Comparison of ENCODE assay signal across 19 cellular contexts in the genomic region with DNA sequence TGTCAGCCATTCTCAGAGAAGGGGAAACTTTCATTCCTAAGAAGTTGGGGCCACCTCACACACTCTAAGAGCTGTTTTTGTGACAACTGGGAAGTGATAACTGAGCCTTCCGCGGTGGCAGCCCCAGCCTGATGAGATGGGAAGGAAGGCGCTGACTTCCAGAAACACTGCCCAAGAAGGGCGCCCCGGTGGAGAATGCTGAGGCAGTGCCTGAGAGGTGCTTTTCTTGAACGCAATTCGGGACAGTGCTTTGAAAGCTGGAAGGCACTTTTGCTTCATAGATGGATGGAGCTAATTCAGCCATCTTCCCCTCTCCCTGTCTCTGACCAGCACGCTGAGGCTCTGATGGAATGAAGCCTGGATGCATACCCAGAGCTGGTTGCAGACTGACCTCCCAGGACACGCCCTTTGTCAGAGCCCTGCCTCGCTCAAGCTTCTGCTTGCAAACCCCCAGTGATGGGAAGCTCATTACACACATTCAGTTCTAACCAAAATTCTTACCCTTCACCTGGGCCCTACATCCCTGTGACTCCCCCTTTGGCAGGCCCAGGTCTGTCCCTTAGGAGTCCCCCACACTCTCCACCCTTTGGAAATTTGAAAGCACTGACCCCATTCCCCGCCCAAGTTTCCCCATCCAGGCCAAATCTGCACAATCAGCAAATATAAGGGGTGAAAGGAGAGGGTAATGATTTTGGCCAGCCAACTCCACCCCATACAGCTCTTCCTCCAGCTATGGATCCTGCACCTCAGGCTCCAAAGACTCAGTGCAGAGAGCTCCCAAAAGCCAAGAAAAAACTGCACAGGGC.
"Had no signal": no experiment of that assay in that cellular context is flagged by ENCODE, and none has a peak within 500 bp of the region (broad histone marks: within the 10 kb centered on the region; RNA-seq: fewer than 3 reads in every experiment).

No MANE protein-coding gene starts in this region.

- H3K9me3 ChIP-seq: gastroesophageal sphincter, heart right ventricle, right atrium auricular region, suprapubic skin, upper lobe of left lung had no signal

- H3K27me3 Mint-ChIP-seq: activated CD4-positive, alpha-beta T cell treated with anti-CD3 and anti-CD28 coated beads, Interleukin-2, amount 10 ng/mL, durations not matched to agents 24 days and 14 days; activated naive CD8-positive, alpha-beta T cell; progenitor cell of endocrine pancreas had no signal

- H3K4me3 ChIP-seq: dorsolateral prefrontal cortex, gastroesophageal sphincter, heart right ventricle, right atrium auricular region, suprapubic skin, upper lobe of left lung had no signal

- ATAC-seq: activated CD8-positive, alpha-beta T cell treated with anti-CD3 and anti-CD28 coated beads, Interleukin-2, amount 10 ng/mL, durations not matched to agents 7 days and 5 days; naive thymus-derived CD4-positive, alpha-beta T cell; WTC11 had no signal

- H3K9me3 Mint-ChIP-seq: activated CD4-positive, alpha-beta T cell treated with anti-CD3 and anti-CD28 coated beads, Interleukin-2, amount 10 ng/mL, durations not matched to agents 24 days and 14 days; naive thymus-derived CD4-positive, alpha-beta T cell; T-helper 1 cell treated with Interleukin-12 subunit alpha and Interleukin-12 subunit beta and Interleukin-4 antibody, amounts not matched to agents 30 μg/mL and 1 μg/mL, for 36 hours; WTC11 had no signal

- H3K4me3 Mint-ChIP-seq: activated CD4-positive, alpha-beta T cell treated with anti-CD3 and anti-CD28 coated beads, Interleukin-2, amount 10 ng/mL, durations not matched to agents 24 days and 14 days; activated CD8-positive, alpha-beta T cell treated with anti-CD3 and anti-CD28 coated beads, Interleukin-2, amount 10 ng/mL, durations not matched to agents 7 days and 5 days; activated naive CD8-positive, alpha-beta T cell; naive thymus-derived CD4-positive, alpha-beta T cell; T-helper 1 cell treated with Interleukin-12 subunit alpha and Interleukin-12 subunit beta and Interleukin-4 antibody, amounts not matched to agents 30 μg/mL and 1 μg/mL, for 36 hours; WTC11 had no signal

- H3K27me3 ChIP-seq: dorsolateral prefrontal cortex, gastroesophageal sphincter, heart right ventricle, right atrium auricular region, suprapubic skin, upper lobe of left lung had no signal

- H3K27ac Mint-ChIP-seq: activated CD4-positive, alpha-beta T cell treated with anti-CD3 and anti-CD28 coated beads, Interleukin-2, amount 10 ng/mL, durations not matched to agents 24 days and 14 days; activated CD8-positive, alpha-beta T cell treated with anti-CD3 and anti-CD28 coated beads, Interleukin-2, amount 10 ng/mL, durations not matched to agents 7 days and 5 days; activated naive CD8-positive, alpha-beta T cell; naive thymus-derived CD4-positive, alpha-beta T cell; T-helper 1 cell treated with Interleukin-12 subunit alpha and Interleukin-12 subunit beta and Interleukin-4 antibody, amounts not matched to agents 30 μg/mL and 1 μg/mL, for 36 hours; WTC11 had no signal

- H3K27ac ChIP-seq: gastroesophageal sphincter, heart right ventricle, right atrium auricular region, suprapubic skin had no signal

- H3K36me3 Mint-ChIP-seq: activated naive CD8-positive, alpha-beta T cell; naive thymus-derived CD4-positive, alpha-beta T cell had no signal

- DNase-seq: activated CD4-positive, alpha-beta T cell treated with anti-CD3 and anti-CD28 coated beads, Interleukin-2, amount 10 ng/mL, durations not matched to agents 24 days and 14 days; activated CD8-positive, alpha-beta memory T cell treated with anti-CD3 and anti-CD28 coated beads, Interleukin-2, amount 50 U/mL, for 4 hours; activated CD8-positive, alpha-beta T cell treated with anti-CD3 and anti-CD28 coated beads, Interleukin-2, amount 10 ng/mL, durations not matched to agents 7 days and 5 days; activated effector memory CD4-positive, alpha-beta T cell treated with anti-CD3 and anti-CD28 coated beads, Interleukin-2, amount 50 U/mL, for 16 hours; amniotic stem cell; dorsolateral prefrontal cortex; heart right ventricle; naive thymus-derived CD4-positive, alpha-beta T cell; stimulated activated CD4-positive, alpha-beta T cell treated with anti-CD3 and anti-CD28 coated beads, Interleukin-15, amount 100 ng/mL, for 24 hours; stimulated activated CD4-positive, alpha-beta T cell treated with anti-CD3 and anti-CD28 coated beads, Interleukin-4, amount 100 ng/mL, for 24 hours; stimulated activated naive CD4-positive, alpha-beta T cell treated with Interleukin-2 at 50 U/mL for 16 hours; upper lobe of left lung had no signal
